In the genomic region with DNA sequence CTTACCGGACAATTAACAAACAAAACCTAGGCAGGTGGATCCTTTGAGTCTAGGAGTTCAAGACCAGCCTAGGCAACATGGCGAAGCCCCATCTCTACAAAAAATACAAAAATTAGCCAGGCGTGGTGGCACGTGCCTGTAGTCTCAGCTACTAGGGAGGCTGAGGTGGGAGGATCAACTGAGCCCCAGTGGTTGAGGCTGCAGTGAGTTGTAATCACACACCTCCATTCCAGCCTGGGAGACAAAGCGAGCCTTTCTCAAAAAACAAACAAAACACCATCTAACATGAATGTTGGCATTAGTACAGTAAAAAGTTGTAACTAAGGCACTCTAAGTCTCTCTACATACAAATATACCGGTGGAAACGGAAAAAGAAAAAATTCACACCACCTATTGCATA, we compare ENCODE assay signal across 13 cellular contexts. TPM values are rescaled to one million over a fixed set of nuclear protein-coding genes. Genes with fewer than 3 reads are reported as not detected.
DNase-seq lines count a peak whose midpoint lies in the region; ATAC-seq and TF ChIP-seq lines count a peak whose summit lies in the region.
"Had no signal": no experiment of that assay in that cellular context is flagged by ENCODE, and none has a peak within 500 bp of the region (broad histone marks: within the 10 kb centered on the region; RNA-seq: fewer than 3 reads in every experiment).

No MANE protein-coding gene starts in this region.

- CTCF ChIA-PET in activated CD8-positive, alpha-beta T cell treated with anti-CD3 and anti-CD28 coated beads, Interleukin-2, amount 10 ng/mL, durations not matched to agents 7 days and 5 days (lab: Charles Lee), result no interaction called here

- peaks cover 4 to 59% (median 22%) of the 10 kb centered on the region in 10 experiments; a peak in 13 of 20 replicates for H3K4me1 ChIP-seq in BLaER1 treated with 17β-estradiol and CSF1 and Interleukin-3, amounts not matched to agents 10 nM and 100 nM
- H3K4me1 ChIP-seq in DOHH2 (ENCODE audit: control insufficient read depth, low read length) (peaks cover 36% of the 10 kb centered on the region), suprapubic skin (peaks cover 63% of the 10 kb centered on the region)

- H3K9ac ChIP-seq in BLaER1 treated with 17β-estradiol and CSF1 and Interleukin-3, amounts not matched to agents 10 nM and 100 nM, result no peak overlapping the region

- peaks cover 45 to 77% (median 65%) of the 10 kb centered on the region in 11 experiments for H3K36me3 ChIP-seq in BLaER1 treated with 17β-estradiol and CSF1 and Interleukin-3, amounts not matched to agents 10 nM and 100 nM
- H3K36me3 ChIP-seq in DOHH2 (ENCODE audit: control insufficient read depth, low read length) (peaks cover 82% of the 10 kb centered on the region), suprapubic skin (peaks cover 12% of the 10 kb centered on the region)

- H3K27ac ChIP-seq in BLaER1 treated with 17β-estradiol and CSF1 and Interleukin-3, amounts not matched to agents 10 nM and 100 nM, result no peak overlapping the region
- H3K27ac ChIP-seq in DOHH2 (ENCODE audit: low read depth, low read length) (no peak overlapping the region), suprapubic skin (no peak overlapping the region)

- peak overlapping the region; percentile 36 for H3K4me3 Mint-ChIP-seq in activated CD8-positive, alpha-beta T cell treated with anti-CD3 and anti-CD28 coated beads, Interleukin-2, amount 10 ng/mL, durations not matched to agents 7 days and 5 days
- peak overlapping the region; percentile 29 for H3K4me3 Mint-ChIP-seq in memory B cell

- H3K9me3 Mint-ChIP-seq in activated CD8-positive, alpha-beta T cell treated with anti-CD3 and anti-CD28 coated beads, Interleukin-2, amount 10 ng/mL, durations not matched to agents 7 days and 5 days (ENCODE audit: insufficient read depth), result no peaks in the 10 kb centered on the region
- peaks cover 2% of the 10 kb centered on the region for H3K9me3 Mint-ChIP-seq in memory B cell

- no peak for DNase-seq in activated CD8-positive, alpha-beta T cell treated with anti-CD3 and anti-CD28 coated beads, Interleukin-2, amount 10 ng/mL, durations not matched to agents 7 days and 5 days
- DNase-seq in memory B cell (ENCODE audit: low spot score in 2 of 2) (no peak), NCI-H774 (lab: John Stamatoyannopoulos, UW) (no peak), suprapubic skin (ENCODE audit: low spot score in 2 of 2) (no peak)
- DNase-seq: effector memory CD4-positive, alpha-beta T cell; foreskin melanocyte; MG63; mucosa of descending colon; retina had no signal

- H3K27me3 ChIP-seq in BLaER1 treated with 17β-estradiol and CSF1 and Interleukin-3, amounts not matched to agents 10 nM and 100 nM, result no peaks in the 10 kb centered on the region
- no peaks in the 10 kb centered on the region for H3K27me3 ChIP-seq in DOHH2 (ENCODE audit: control insufficient read depth, low read length)
- H3K27me3 ChIP-seq in suprapubic skin, result no peaks in the 10 kb centered on the region
- H3K27me3 ChIP-seq: MG63 had no signal

- POLR2A ChIA-PET in activated CD8-positive, alpha-beta T cell treated with anti-CD3 and anti-CD28 coated beads, Interleukin-2, amount 10 ng/mL, durations not matched to agents 7 days and 5 days (lab: Charles Lee), result interaction anchor here (0.7 kb wide), 1 partner anchor 18 kb away, joined by 3 read pairs; no protein-coding TSS in a partner anchor

- TF ChIP-seq CTCF in DOHH2 (IDR thresholded peaks at IDR 0.05; ENCODE audit: low read depth, low read length, poor library complexity, severe bottlenecking) (no peak), suprapubic skin (IDR thresholded peaks at IDR 0.05) (no peak)

- no peaks in the 10 kb centered on the region for H3K9me2 ChIP-seq in DOHH2 (replicated peaks; ENCODE audit: control insufficient read depth, low read length)

- H3F3A ChIP-seq in DOHH2 (ENCODE audit: control insufficient read depth, insufficient read depth), result peaks cover 14% of the 10 kb centered on the region

- no peaks in the 10 kb centered on the region for H3K27me3 Mint-ChIP-seq in activated CD8-positive, alpha-beta T cell treated with anti-CD3 and anti-CD28 coated beads, Interleukin-2, amount 10 ng/mL, durations not matched to agents 7 days and 5 days (ENCODE audit: low read depth)
- no peaks in the 10 kb centered on the region for H3K27me3 Mint-ChIP-seq in memory B cell

- H3K9me3 ChIP-seq in BLaER1 treated with 17β-estradiol and CSF1 and Interleukin-3, amounts not matched to agents 10 nM and 100 nM (replicated peaks in 1 of 11), result peaks cover 11 to 38% (median 32%) of the 10 kb centered on the region in 11 experiments; a peak in 21 of 22 replicates
- no peaks in the 10 kb centered on the region for H3K9me3 ChIP-seq in DOHH2 (ENCODE audit: control insufficient read depth, insufficient read depth, low read length)
- H3K9me3 ChIP-seq in suprapubic skin, result no peaks in the 10 kb centered on the region
- H3K9me3 ChIP-seq: mucosa of descending colon had no signal

- peak overlapping the region in 1 of 10 experiments; percentile 28; a peak in 1 of 20 replicates for H3K4me3 ChIP-seq in BLaER1 treated with 17β-estradiol and CSF1 and Interleukin-3, amounts not matched to agents 10 nM and 100 nM
- H3K4me3 ChIP-seq in DOHH2 (ENCODE audit: low read length) (peak overlapping the region; percentile 37), suprapubic skin (no peak overlapping the region)
- H3K4me3 ChIP-seq: MG63, mucosa of descending colon had no signal

- ATAC-seq in activated CD8-positive, alpha-beta T cell treated with anti-CD3 and anti-CD28 coated beads, Interleukin-2, amount 10 ng/mL, durations not matched to agents 7 days and 5 days, result no peak
- ATAC-seq in memory B cell (ENCODE audit: low read depth) (no peak), HG02610 (IDR thresholded peaks at IDR 0.05; ENCODE audit: unreplicated experiment) (no peak), GM19463 (IDR thresholded peaks at IDR 0.05; ENCODE audit: unreplicated experiment) (no peak)
- ATAC-seq: mucosa of descending colon had no signal

- no peak for TF ChIP-seq POLR2A in suprapubic skin (IDR thresholded peaks at IDR 0.05)

- 81% methylated on average over 7 of the region's 7 CpGs for WGBS in suprapubic skin

- no peak for TF ChIP-seq EP300 in suprapubic skin (IDR thresholded peaks at IDR 0.05)

- H3K27ac Mint-ChIP-seq in activated CD8-positive, alpha-beta T cell treated with anti-CD3 and anti-CD28 coated beads, Interleukin-2, amount 10 ng/mL, durations not matched to agents 7 days and 5 days, result no peak overlapping the region
- peak overlapping the region; percentile 75 for H3K27ac Mint-ChIP-seq in memory B cell

- peak overlapping the region in 9 of 11 experiments; percentile 31 to 92 (median 66); a peak in 13 of 22 replicates for H3K4me2 ChIP-seq in BLaER1 treated with 17β-estradiol and CSF1 and Interleukin-3, amounts not matched to agents 10 nM and 100 nM
- H3K4me2 ChIP-seq in DOHH2 (ENCODE audit: low read length), result peak overlapping the region; percentile 42

- H3K4me1 Mint-ChIP-seq in activated CD8-positive, alpha-beta T cell treated with anti-CD3 and anti-CD28 coated beads, Interleukin-2, amount 10 ng/mL, durations not matched to agents 7 days and 5 days (ENCODE audit: low read depth), result peaks cover 55% of the 10 kb centered on the region
- peaks cover 48% of the 10 kb centered on the region for H3K4me1 Mint-ChIP-seq in memory B cell

- H3K36me3 Mint-ChIP-seq in activated CD8-positive, alpha-beta T cell treated with anti-CD3 and anti-CD28 coated beads, Interleukin-2, amount 10 ng/mL, durations not matched to agents 7 days and 5 days (ENCODE audit: low read depth), result peaks cover 64% of the 10 kb centered on the region
- peaks cover 31% of the 10 kb centered on the region for H3K36me3 Mint-ChIP-seq in memory B cell

- H3K79me2 ChIP-seq in DOHH2 (ENCODE audit: control insufficient read depth, low read length), result peaks cover 88% of the 10 kb centered on the region

- peaks cover 36 to 81% (median 76%) of the 10 kb centered on the region in 11 experiments; a peak in 21 of 22 replicates for H4K20me1 ChIP-seq in BLaER1 treated with 17β-estradiol and CSF1 and Interleukin-3, amounts not matched to agents 10 nM and 100 nM
- H4K20me1 ChIP-seq in DOHH2 (ENCODE audit: control insufficient read depth, insufficient read depth, low read depth, low read length), result peaks cover 36% of the 10 kb centered on the region

RNA-seq across cellular contexts. Expression of gene SP3, which starts 5.3 kb away (rescaled TPM):
- total RNA-seq in activated CD8-positive, alpha-beta T cell treated with anti-CD3 and anti-CD28 coated beads, Interleukin-2, amount 10 ng/mL, durations not matched to agents 7 days and 5 days, result 100 to 1,000 TPM in 1 of 2 experiments, 10 to 100 TPM in 1; 95.9 to 102 TPM
- 100 to 1,000 TPM in 3 of 4 donors, 10 to 100 TPM in 1; 99.6 to 151 (median 113) TPM for total RNA-seq in suprapubic skin
